ENCODE assay signal across 8 cellular contexts in genomic region chr3:111864821-111865656, GRCh38. TPM values are rescaled to one million over a fixed set of nuclear protein-coding genes. Genes with fewer than 3 reads are reported as not detected.
DNase-seq lines count a peak whose midpoint lies in the region; ATAC-seq and TF ChIP-seq lines count a peak whose summit lies in the region.

No MANE protein-coding gene starts in this region.

- intact Hi-C loops in thyroid gland (cut with DNase I) = loop anchor here (5.0 kb wide), 1 partner anchor 148 kb away; no protein-coding TSS in a partner anchor
- intact Hi-C loops in head of caudate nucleus (cut with DNase I) = no loop called here

- H3K27ac Mint-ChIP-seq in effector memory CD8-positive, alpha-beta T cell = no peak overlapping the region

- peaks cover 0 to 11% of the 10 kb centered on the region in 2 donors for H3K4me1 ChIP-seq in thyroid gland

- no peak overlapping the region for H3K4me3 ChIP-seq in astrocyte of the spinal cord (ENCODE audit: low read depth, low read length)
- H3K4me3 ChIP-seq in thyroid gland (replicated peaks in 1 of 3) = no peak overlapping the region

- 61 to 64% methylated on average over 6 of the region's 6 CpGs for WGBS in thyroid gland, 2 donors

- in situ Hi-C loops in astrocyte of the spinal cord (cut with HindIII; ENCODE audit: low sequenced_read_pairs) = no loop called here

- peaks cover 26 to 49% of the 10 kb centered on the region in 2 donors for H3K4me1 Mint-ChIP-seq in effector memory CD8-positive, alpha-beta T cell (ENCODE audit: low read depth in 2 of 2)

- no peak overlapping the region for H3K4me3 Mint-ChIP-seq in effector memory CD8-positive, alpha-beta T cell

- H3K27ac ChIP-seq in thyroid gland = peak overlapping the region; percentile 12 to 64 (median 59)

- no peaks in the 10 kb centered on the region for H3K9me3 ChIP-seq in thyroid gland

- H3K27me3 ChIP-seq in thyroid gland = no peaks in the 10 kb centered on the region

- no peaks in the 10 kb centered on the region for H3K9me3 Mint-ChIP-seq in effector memory CD8-positive, alpha-beta T cell

- H3K36me3 ChIP-seq in thyroid gland = no peaks in the 10 kb centered on the region

- TF ChIP-seq CTCF in astrocyte of the spinal cord (IDR thresholded peaks at IDR 0.05; ENCODE audit: low read depth, low read length) (peak; percentile 35), thyroid gland (IDR thresholded peaks at IDR 0.05) (no peak)

- TF ChIP-seq POLR2A in thyroid gland (IDR thresholded peaks at IDR 0.05) = no peak

- H3K36me3 Mint-ChIP-seq in effector memory CD8-positive, alpha-beta T cell (ENCODE audit: insufficient read depth) = peaks cover 21% of the 10 kb centered on the region

- no peaks in the 10 kb centered on the region for H3K27me3 Mint-ChIP-seq in effector memory CD8-positive, alpha-beta T cell

- ATAC-seq in left lobe of liver (peak; percentile 61), HG03342 (IDR thresholded peaks at IDR 0.05; ENCODE audit: unreplicated experiment) (no peak)
- no peak for ATAC-seq in effector memory CD8-positive, alpha-beta T cell (replicated peaks)

- DNase-seq in HS-27A (ENCODE audit: low read depth) (peak; percentile 95), astrocyte of the spinal cord (ENCODE audit: low read depth, low spot score) (peak; percentile 93), left lobe of liver (ENCODE audit: low spot score) (no peak), thyroid gland (no peak), head of caudate nucleus (no peak), GM19240 (ENCODE audit: insufficient read length, low spot score) (no peak)
- DNase-seq in effector memory CD8-positive, alpha-beta T cell = no peak

RNA-seq across cellular contexts. Expression of gene PHLDB2, which starts 6.0 kb away (rescaled TPM):
- total RNA-seq in left lobe of liver = 34.2 TPM
- 10 to 100 TPM; 12.9 to 34.7 (median 27.1) TPM for total RNA-seq in thyroid gland

Comparison
In these comparisons a context has a peak if more than half of its experiments do, and no peak if none do; other contexts are left out.
1. DNase-seq: peak in HS-27A (single experiment) and astrocyte of the spinal cord (single experiment); none in left lobe of liver (single experiment), thyroid gland (0 of 2), head of caudate nucleus (0 of 42), GM19240 (single experiment) and effector memory CD8-positive, alpha-beta T cell (0 of 3).